9 cellular contexts compared by ENCODE assay signal in genomic region chr14:60204104-60204842, GRCh38. TPM values are rescaled to one million over a fixed set of nuclear protein-coding genes. Genes with fewer than 3 reads are reported as not detected.
A peak's percentile ranks its signal among the peaks of the same experiment; 100 is the strongest.
DNase-seq lines count a peak whose midpoint lies in the region; ATAC-seq and TF ChIP-seq lines count a peak whose summit lies in the region.
"Had no signal": no experiment of that assay in that cellular context is flagged by ENCODE, and none has a peak within 500 bp of the region (broad histone marks: within the 10 kb centered on the region; RNA-seq: fewer than 3 reads in every experiment).

No MANE protein-coding gene starts in this region.

- H3K27me3 ChIP-seq in Caco-2 (replicated peaks; ENCODE audit: control insufficient read depth, insufficient read depth, low read length): no peaks in the 10 kb centered on the region; the same call in 1 of the 2 replicates

- H3K9me3 Mint-ChIP-seq in IgD-negative memory B cell: peaks cover 0 to 9% (median 4%) of the 10 kb centered on the region in 3 donors
- peaks cover 9% of the 10 kb centered on the region for H3K9me3 Mint-ChIP-seq in Caco-2 (ENCODE audit: unreplicated experiment)
- H3K9me3 Mint-ChIP-seq in immature natural killer cell: peaks cover 0 to 9% (median 6%) of the 10 kb centered on the region in 6 donors

- H3K4me1 Mint-ChIP-seq in IgD-negative memory B cell (peaks cover 13 to 17% (median 16%) of the 10 kb centered on the region in 3 donors), Caco-2 (ENCODE audit: low read depth, unreplicated experiment) (no peaks in the 10 kb centered on the region), immature natural killer cell (no peaks in the 10 kb centered on the region)

- no peaks in the 10 kb centered on the region for H3K36me3 ChIP-seq in Caco-2 (ENCODE audit: control insufficient read depth, insufficient read depth, low read length)

- no peak overlapping the region for H3K4me3 ChIP-seq in Caco-2 (ENCODE audit: low read depth, low read length)

- H3K27ac Mint-ChIP-seq in IgD-negative memory B cell: no peak overlapping the region
- no peak overlapping the region for H3K27ac Mint-ChIP-seq in Caco-2 (ENCODE audit: unreplicated experiment)
- H3K27ac Mint-ChIP-seq in immature natural killer cell: no peak overlapping the region
- H3K27ac Mint-ChIP-seq: progenitor cell of endocrine pancreas had no signal

- CTCF ChIA-PET in Caco-2 (lab: Charles Lee): no interaction called here

- peaks cover 11% of the 10 kb centered on the region for H3K27me3 Mint-ChIP-seq in IgD-negative memory B cell
- H3K27me3 Mint-ChIP-seq in Caco-2 (ENCODE audit: insufficient read depth, unreplicated experiment): peaks cover 26% of the 10 kb centered on the region
- H3K27me3 Mint-ChIP-seq in immature natural killer cell (ENCODE audit: low read depth in 3 of 3): peaks cover 6 to 21% (median 8%) of the 10 kb centered on the region in 3 donors

- no peaks in the 10 kb centered on the region for H3K4me1 ChIP-seq in Caco-2

- DNase-seq in myocyte (ENCODE audit: low read depth) (peak; percentile 17), Caco-2 (no peak), immature natural killer cell (no peak), head of caudate nucleus (no peak)

- H3K9me3 ChIP-seq in Caco-2: no peaks in the 10 kb centered on the region

- intact Hi-C loops in Caco-2 (cut with micrococcal nuclease; ENCODE audit: unreplicated experiment) (no loop called here), head of caudate nucleus (cut with DNase I) (no loop called here)

- POLR2A ChIA-PET in Caco-2 (lab: Charles Lee): no interaction called here

- no peak for TF ChIP-seq CTCF in Caco-2 (IDR thresholded peaks at IDR 0.05; ENCODE audit: insufficient read depth in 1 of 2, low read depth in 1 of 2, low read length in 1 of 2, severe bottlenecking in 1 of 2, unreplicated experiment in 1 of 2)

- ATAC-seq in GM19035 (IDR thresholded peaks at IDR 0.05; ENCODE audit: unreplicated experiment) (peak; percentile 75), HG02623 (IDR thresholded peaks at IDR 0.05; ENCODE audit: unreplicated experiment) (peak; percentile 72)

- no TSS peak for BruUV-seq in Caco-2 (replicated peaks; lab: Mats Ljungman, UMichigan)

- H3K4me3 Mint-ChIP-seq in IgD-negative memory B cell: peak overlapping the region in 3 of 4 donors; percentile 7 to 46 (median 13)
- H3K4me3 Mint-ChIP-seq in Caco-2 (ENCODE audit: unreplicated experiment): no peak overlapping the region
- no peak overlapping the region for H3K4me3 Mint-ChIP-seq in immature natural killer cell
- H3K4me3 Mint-ChIP-seq: activated naive CD4-positive, alpha-beta T cell treated with anti-CD3 and anti-CD28 coated beads, Interleukin-2, amount 50 U/mL, for 24 hours had no signal

- peaks cover 4% of the 10 kb centered on the region for H3K36me3 Mint-ChIP-seq in IgD-negative memory B cell
- no peaks in the 10 kb centered on the region for H3K36me3 Mint-ChIP-seq in Caco-2 (ENCODE audit: insufficient read depth, unreplicated experiment)
- peaks cover 0 to 5% (median 1%) of the 10 kb centered on the region in 3 donors for H3K36me3 Mint-ChIP-seq in immature natural killer cell

RNA-seq across cellular contexts. Expression of gene DHRS7, which starts 39.1 kb away (rescaled TPM):
- polyA plus RNA-seq in IgD-negative memory B cell (157 TPM), immature natural killer cell (100 to 1,000 TPM; 415 to 674 (median 485) TPM)
- total RNA-seq in myocyte (84.1 and 92.1 TPM in 2 replicates), Caco-2 (2022) (61.6 and 65.6 TPM in 2 replicates)
- polyA plus RNA-seq in myocyte (2012): 68.1 TPM

RNA-seq across cellular contexts. Expression of gene PPM1A, which starts 44.7 kb away (rescaled TPM):
- 18.5 TPM for polyA plus RNA-seq in IgD-negative memory B cell
- total RNA-seq in myocyte: 27.5 and 29.6 TPM in 2 replicates
- polyA plus RNA-seq in myocyte (2012): 32.7 TPM
- 34.9 and 35.6 TPM in 2 replicates for total RNA-seq in Caco-2 (2022)
- polyA plus RNA-seq in immature natural killer cell: 10 to 100 TPM; 31.9 to 46.8 (median 45.5) TPM

Comparison
In these comparisons a context has a peak if more than half of its experiments do, and no peak if none do; other contexts are left out.
1. H3K4me3 Mint-ChIP-seq: peak in IgD-negative memory B cell (3 of 4); none in Caco-2 (single experiment) and immature natural killer cell (0 of 5).